ENCODE assay signal across 8 cellular contexts in the genomic region with DNA sequence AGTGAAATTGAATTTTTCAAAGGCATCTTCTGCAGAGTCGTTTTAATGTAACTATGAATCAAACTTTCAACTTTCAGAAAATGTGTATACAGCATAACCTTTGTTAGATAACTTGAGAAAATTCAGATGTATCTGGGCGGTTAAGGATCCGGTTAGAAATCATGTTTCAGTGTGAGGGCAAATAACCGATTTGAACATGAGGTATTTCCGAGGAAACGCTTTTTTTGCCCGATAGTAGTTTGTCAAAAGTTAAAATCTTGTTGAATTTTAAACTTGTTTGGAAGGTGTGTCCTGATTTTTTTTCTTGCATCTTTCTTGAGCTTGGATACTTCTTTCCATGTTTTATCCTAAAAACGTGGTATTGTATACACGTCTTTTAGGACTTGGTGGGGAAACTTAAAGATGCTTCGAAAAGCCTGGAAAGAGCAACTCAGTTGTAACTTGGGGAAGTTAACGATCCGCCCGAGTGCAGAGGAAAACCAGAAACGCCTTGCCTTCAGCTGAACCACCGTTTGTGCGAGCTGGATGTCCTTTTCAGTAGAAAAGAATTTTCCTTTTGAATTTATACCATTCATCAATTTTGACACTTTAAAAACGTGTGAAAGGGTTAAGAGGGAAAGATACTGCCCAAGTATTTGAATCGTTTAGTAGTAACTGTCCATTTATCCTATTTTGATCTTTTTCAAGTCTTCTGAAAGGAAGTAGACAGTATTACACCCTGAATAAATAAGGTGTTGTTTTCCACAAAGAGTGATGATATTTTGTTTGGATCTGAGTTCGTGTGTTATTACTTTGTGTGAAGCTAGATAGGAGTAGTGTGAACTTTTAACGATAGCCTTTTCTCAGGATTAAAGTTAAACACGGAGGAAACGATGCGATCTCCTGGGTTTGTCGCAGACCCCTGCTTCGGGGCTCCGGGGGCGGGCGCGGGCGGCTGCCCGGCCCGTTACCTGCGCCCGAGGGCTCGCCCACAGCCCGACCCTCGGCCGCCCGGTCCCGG. TPM values are rescaled to one million over a fixed set of nuclear protein-coding genes. Genes with fewer than 3 reads are reported as not detected.
DNase-seq lines count a peak whose midpoint lies in the region; ATAC-seq and TF ChIP-seq lines count a peak whose summit lies in the region.

No MANE protein-coding gene starts in this region.

- no peak for DNase-seq in AG09309 (ENCODE audit: low read depth)
- DNase-seq in adipocyte (ENCODE audit: low read depth) = no peak
- peak in 1 of 3 donors; percentile 19 for DNase-seq in right lobe of liver
- DNase-seq in thyroid gland = no peak
- DNase-seq in stimulated activated CD8-positive, alpha-beta memory T cell treated with anti-CD3 and anti-CD28 coated beads, Interleukin-4, amount 100 ng/mL, for 48 hours = no peak
- DNase-seq in LoVo (ENCODE audit: low spot score) = no peak

- H3K9me3 ChIP-seq in HEK293 (ENCODE audit: control insufficient read depth, insufficient read depth, low read depth, low read length) (no peaks in the 10 kb centered on the region), adipocyte (ENCODE audit: control insufficient read depth, low read length) (no peaks in the 10 kb centered on the region), right lobe of liver (no peaks in the 10 kb centered on the region), thyroid gland (no peaks in the 10 kb centered on the region)

- no peak for TF ChIP-seq POLR2A in right lobe of liver (IDR thresholded peaks at IDR 0.05)
- no peak for TF ChIP-seq POLR2A in thyroid gland (IDR thresholded peaks at IDR 0.05)

- no peaks in the 10 kb centered on the region for H3K27me3 ChIP-seq in adipocyte (replicated peaks; ENCODE audit: control insufficient read depth, insufficient read depth, low read length)
- no peaks in the 10 kb centered on the region for H3K27me3 ChIP-seq in right lobe of liver
- H3K27me3 ChIP-seq in thyroid gland = no peaks in the 10 kb centered on the region

- 29% methylated on average over 22 of the region's 40 CpGs for WGBS in right lobe of liver (ENCODE audit: insufficient coverage, low coverage, low lambda C conversion rate, missing lambda C conversion rate)
- 43 to 62% methylated on average over 25 to 36 of the region's 40 CpGs for WGBS in thyroid gland, 2 donors

- H3K27ac ChIP-seq in HEK293 (ENCODE audit: extremely low read depth, low read depth, low read length) (peak overlapping the region; percentile 73), right lobe of liver (peak overlapping the region; percentile 32 to 89 (median 61)), thyroid gland (peak overlapping the region in 2 of 3 donors; percentile 40 to 71)

- CTCF ChIA-PET in HEK293 (lab: Yijun Ruan, JAX) = interaction anchor here (0.7 to 1.0 kb wide), 2 partner anchors 21 to 32 kb away, joined by 3 read pairs; no protein-coding TSS in a partner anchor

- TF ChIP-seq CTCF in AG09309 (IDR thresholded peaks at IDR 0.05; ENCODE audit: control insufficient read depth, insufficient read depth, low read depth, low read length, missing control alignments) = no peak
- TF ChIP-seq CTCF in HEK293 (tag by site-specific recombination; IDR thresholded peaks at IDR 0.05) = no peak
- TF ChIP-seq CTCF in right lobe of liver (IDR thresholded peaks at IDR 0.05) = peak in 1 of 4 donors; percentile 4
- no peak for TF ChIP-seq CTCF in thyroid gland (IDR thresholded peaks at IDR 0.05)

- peak overlapping the region; percentile 85 for H3K9ac ChIP-seq in adipocyte (ENCODE audit: low read length)

- POLR2A ChIA-PET in HEK293 (lab: Yijun Ruan, JAX) = interaction anchor here (1.1 kb wide), 1 partner anchor 21 kb away, joined by 4 read pairs; no protein-coding TSS in a partner anchor

- peaks cover 24% of the 10 kb centered on the region for H3K4me1 ChIP-seq in HEK293 (ENCODE audit: control insufficient read depth, insufficient read depth, low read length)
- H3K4me1 ChIP-seq in adipocyte (ENCODE audit: control insufficient read depth, insufficient read depth, low read length) = peaks cover 47% of the 10 kb centered on the region
- peaks cover 0 to 42% (median 7%) of the 10 kb centered on the region in 4 donors for H3K4me1 ChIP-seq in right lobe of liver
- H3K4me1 ChIP-seq in thyroid gland = peaks cover 15 to 28% of the 10 kb centered on the region in 2 donors

- H3K36me3 ChIP-seq in HEK293 (ENCODE audit: control insufficient read depth in 2 of 2, insufficient read depth in 1 of 2, low read length in 2 of 2) (no peaks in the 10 kb centered on the region), adipocyte (ENCODE audit: control insufficient read depth, insufficient read depth, low read length, severe bottlenecking) (no peaks in the 10 kb centered on the region), right lobe of liver (no peaks in the 10 kb centered on the region), thyroid gland (no peaks in the 10 kb centered on the region)

- H3K4me3 ChIP-seq in AG09309 (ENCODE audit: control insufficient read depth, low read depth, low read length) (peak overlapping the region; percentile 36), HEK293 (ENCODE audit: low read depth, low read length) (peak overlapping the region; percentile 81), adipocyte (ENCODE audit: low read length) (peak overlapping the region; percentile 81), right lobe of liver (peak overlapping the region; percentile 20 to 77 (median 47)), thyroid gland (replicated peaks in 1 of 3) (peak overlapping the region in 1 of 3 donors; percentile 29)

- ATAC-seq in right lobe of liver (no peak), GM18520 (IDR thresholded peaks at IDR 0.05; ENCODE audit: unreplicated experiment) (no peak)

- intact Hi-C loops in right lobe of liver (cut with DNase I) (no loop called here), thyroid gland (cut with DNase I) (loop anchor here (10.0 kb wide), 2 partner anchors 315 to 795 kb away; a partner anchor contains a TSS)

TF ChIP-seq in HEK293, 187 proteins besides CTCF, POLR2A, EP300 and RAD21 (continues in another document):
- TF ChIP-seq ZNF596 (tag by site-specific recombination; IDR thresholded peaks at IDR 0.05) (no peak), ZNF132 (tag by site-specific recombination; IDR thresholded peaks at IDR 0.05; ENCODE audit: borderline replicate concordance) (no peak), ZNF629 (tag by site-specific recombination; IDR thresholded peaks at IDR 0.05) (0 out of 2 replicates have a peak, but pooled peaks have one; percentile 11), TCF7L2 (IDR thresholded peaks at IDR 0.05; ENCODE audit: borderline replicate concordance, low read depth, low read length) (no peak), ZNF610 (tag by site-specific recombination; IDR thresholded peaks at IDR 0.05; ENCODE audit: borderline replicate concordance) (no peak), ZNF175 (tag by site-specific recombination; IDR thresholded peaks at IDR 0.05) (no peak), ZBTB20 (tag by site-specific recombination; IDR thresholded peaks at IDR 0.05) (0 out of 2 replicates have a peak, but pooled peaks have one; percentile 20), ZBTB8A (tag by site-specific recombination; IDR thresholded peaks at IDR 0.05) (peak; percentile 89), ZEB2 (tag by site-specific recombination; IDR thresholded peaks at IDR 0.05) (0 out of 2 replicates have a peak, but pooled peaks have one; percentile 31), ZNF202 (tag by site-specific recombination; IDR thresholded peaks at IDR 0.05; ENCODE audit: borderline replicate concordance) (no peak), ZNF791 (tag by site-specific recombination; IDR thresholded peaks at IDR 0.05) (no peak), ZNF558 (tag by site-specific recombination; IDR thresholded peaks at IDR 0.05) (no peak), ZFHX2 (tag by site-specific recombination; conservative IDR thresholded peaks at IDR 0.05) (peak; percentile 28; the same call in 1 of the 2 replicates), ZNF354C (tag by site-specific recombination; IDR thresholded peaks at IDR 0.05; ENCODE audit: borderline replicate concordance, low read depth) (no peak), ZFP41 (tag by site-specific recombination; IDR thresholded peaks at IDR 0.05; ENCODE audit: borderline replicate concordance) (no peak), ZNF48 (tag by site-specific recombination; IDR thresholded peaks at IDR 0.05) (no peak), ZNF366 (tag by site-specific recombination; conservative IDR thresholded peaks at IDR 0.05) (peak; percentile 67), ZNF2 (tag by site-specific recombination; IDR thresholded peaks at IDR 0.05) (no peak)
- TF ChIP-seq, protein P1, sequence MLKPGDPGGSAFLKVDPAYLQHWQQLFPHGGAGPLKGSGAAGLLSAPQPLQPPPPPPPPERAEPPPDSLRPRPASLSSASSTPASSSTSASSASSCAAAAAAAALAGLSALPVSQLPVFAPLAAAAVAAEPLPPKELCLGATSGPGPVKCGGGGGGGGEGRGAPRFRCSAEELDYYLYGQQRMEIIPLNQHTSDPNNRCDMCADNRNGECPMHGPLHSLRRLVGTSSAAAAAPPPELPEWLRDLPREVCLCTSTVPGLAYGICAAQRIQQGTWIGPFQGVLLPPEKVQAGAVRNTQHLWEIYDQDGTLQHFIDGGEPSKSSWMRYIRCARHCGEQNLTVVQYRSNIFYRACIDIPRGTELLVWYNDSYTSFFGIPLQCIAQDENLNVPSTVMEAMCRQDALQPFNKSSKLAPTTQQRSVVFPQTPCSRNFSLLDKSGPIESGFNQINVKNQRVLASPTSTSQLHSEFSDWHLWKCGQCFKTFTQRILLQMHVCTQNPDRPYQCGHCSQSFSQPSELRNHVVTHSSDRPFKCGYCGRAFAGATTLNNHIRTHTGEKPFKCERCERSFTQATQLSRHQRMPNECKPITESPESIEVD (tag by site-specific recombination; IDR thresholded peaks at IDR 0.05) = 0 out of 2 replicates have a peak, but pooled peaks have one; percentile 18
- TF ChIP-seq, protein P2, sequence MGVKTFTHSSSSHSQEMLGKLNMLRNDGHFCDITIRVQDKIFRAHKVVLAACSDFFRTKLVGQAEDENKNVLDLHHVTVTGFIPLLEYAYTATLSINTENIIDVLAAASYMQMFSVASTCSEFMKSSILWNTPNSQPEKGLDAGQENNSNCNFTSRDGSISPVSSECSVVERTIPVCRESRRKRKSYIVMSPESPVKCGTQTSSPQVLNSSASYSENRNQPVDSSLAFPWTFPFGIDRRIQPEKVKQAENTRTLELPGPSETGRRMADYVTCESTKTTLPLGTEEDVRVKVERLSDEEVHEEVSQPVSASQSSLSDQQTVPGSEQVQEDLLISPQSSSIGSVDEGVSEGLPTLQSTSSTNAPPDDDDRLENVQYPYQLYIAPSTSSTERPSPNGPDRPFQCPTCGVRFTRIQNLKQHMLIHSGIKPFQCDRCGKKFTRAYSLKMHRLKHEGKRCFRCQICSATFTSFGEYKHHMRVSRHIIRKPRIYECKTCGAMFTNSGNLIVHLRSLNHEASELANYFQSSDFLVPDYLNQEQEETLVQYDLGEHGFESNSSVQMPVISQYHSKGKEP (tag by site-specific recombination; IDR thresholded peaks at IDR 0.05) = no peak

RNA-seq across cellular contexts. Expression of a gene that starts 1.0 kb away (rescaled TPM):
- 10 to 100 TPM; 23.7 to 36.6 (median 27.8) TPM for total RNA-seq in right lobe of liver
- total RNA-seq in thyroid gland = 10 to 100 TPM; 41.2 to 73.5 (median 59.0) TPM

RNA-seq across cellular contexts. Expression of a gene that starts 3.7 kb away (rescaled TPM):
- total RNA-seq in right lobe of liver (10 to 100 TPM; 23.2 to 39.0 (median 32.0) TPM), thyroid gland (10 to 100 TPM; 29.9 to 41.3 (median 31.4) TPM)

RNA-seq across cellular contexts. Expression of a gene that starts 25.4 kb away (rescaled TPM):
- total RNA-seq in right lobe of liver = not detected
- under 1 TPM in 1 of 4 donors, not detected in 3; 0.27 TPM for total RNA-seq in thyroid gland
